Comparison of ENCODE assay signal across 7 cellular contexts in the genomic region with DNA sequence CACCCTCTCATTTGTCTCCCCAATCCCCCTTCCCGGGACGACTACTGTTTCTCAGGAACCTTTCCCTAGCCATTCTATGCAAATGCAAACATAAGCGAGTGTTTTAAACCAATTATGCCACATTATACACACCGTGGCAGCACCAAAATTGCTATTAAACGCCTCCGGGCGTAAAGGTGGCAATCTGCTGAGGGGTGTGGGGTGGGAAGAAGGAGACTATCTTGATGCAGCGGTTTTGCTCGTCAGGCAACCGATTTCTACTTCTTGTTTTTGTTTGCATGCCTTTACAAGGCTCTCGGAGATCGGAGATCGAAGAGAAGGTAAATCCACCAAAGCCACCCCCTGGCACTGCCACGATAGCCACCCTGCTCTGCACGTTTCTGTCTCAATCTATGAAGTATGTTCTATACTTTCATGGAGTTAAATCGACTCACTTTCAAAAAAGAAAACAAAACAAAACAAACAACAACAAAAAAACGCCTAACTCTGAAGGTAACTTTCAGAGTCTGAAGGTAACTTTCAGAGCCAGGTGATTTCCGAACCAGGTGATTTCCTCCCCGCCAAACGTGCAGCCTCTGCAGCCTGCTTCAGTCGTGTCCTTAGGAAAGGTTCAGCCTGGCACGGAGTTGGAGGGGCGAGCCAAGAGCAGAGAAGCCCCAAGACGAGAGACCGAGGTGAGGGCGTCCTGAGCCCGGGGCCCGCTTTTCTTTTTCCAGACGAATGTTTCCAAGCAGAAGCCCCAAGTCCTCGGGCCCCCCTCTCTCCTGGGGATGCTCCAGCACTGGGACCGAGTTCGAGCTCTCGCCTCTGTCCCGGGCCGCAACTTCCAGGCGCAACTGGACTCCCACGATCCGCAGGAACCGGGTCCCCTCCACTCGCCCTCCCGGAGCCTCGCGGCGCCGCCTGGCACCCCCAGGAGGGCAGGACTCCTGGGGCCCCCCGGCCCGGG. TPM values are rescaled to one million over a fixed set of nuclear protein-coding genes. Genes with fewer than 3 reads are reported as not detected.
DNase-seq lines count a peak whose midpoint lies in the region; ATAC-seq, FAIRE-seq and TF ChIP-seq lines count a peak whose summit lies in the region.

No MANE protein-coding gene starts in this region.

- peak; percentile 38 for FAIRE-seq in GM18507 (lab: Jason Lieb, UNC)

- peak overlapping the region; percentile 97 for H2AFZ ChIP-seq in mammary epithelial cell (ENCODE audit: low read depth, low read length)

- H3K4me1 ChIP-seq in mammary epithelial cell (ENCODE audit: insufficient read depth, low read length), result peaks cover 15% of the 10 kb centered on the region

- dilution Hi-C loops in mammary epithelial cell (cut with HindIII; ENCODE audit: low sequenced_read_pairs), result no loop called here

- H3K4me1 Mint-ChIP-seq in memory B cell (peaks cover 26% of the 10 kb centered on the region), type B pancreatic cell (ENCODE audit: unreplicated experiment) (peaks cover 20% of the 10 kb centered on the region)

- H3K79me2 ChIP-seq in mammary epithelial cell (ENCODE audit: insufficient read depth, low read length), result peaks cover 11% of the 10 kb centered on the region

- H3K4me3 Mint-ChIP-seq in memory B cell (peak overlapping the region; percentile 97), type B pancreatic cell (peak overlapping the region; percentile 95)

- H3K9me3 Mint-ChIP-seq in memory B cell, result no peaks in the 10 kb centered on the region
- no peaks in the 10 kb centered on the region for H3K9me3 Mint-ChIP-seq in type B pancreatic cell

- H3K4me3 ChIP-seq in mammary epithelial cell (replicated peaks in 1 of 3; ENCODE audit: insufficient read depth in 1 of 3, low read depth in 2 of 3, low read length in 3 of 3), result peak overlapping the region; percentile 47 to 82 (median 74)

- peak overlapping the region; percentile 87 for H3K4me2 ChIP-seq in mammary epithelial cell (ENCODE audit: insufficient read depth, low read depth, low read length)

- no peak for TF ChIP-seq CTCF in mammary epithelial cell (conservative IDR thresholded peaks at IDR 0.05 in 1 of 2, IDR thresholded peaks at IDR 0.05 in 1 of 2; ENCODE audit: extremely low read depth in 1 of 2, insufficient read depth in 1 of 2, low read depth in 1 of 2, low read length in 2 of 2)
- TF ChIP-seq CTCF in type B pancreatic cell (conservative IDR thresholded peaks at IDR 0.05), result no peak

- in situ Hi-C loops in mammary epithelial cell (cut with MboI; ENCODE audit: low sequenced_read_pairs in 2 of 2), result no loop called here

- H3K36me3 ChIP-seq in mammary epithelial cell (ENCODE audit: insufficient read depth, low read length), result no peaks in the 10 kb centered on the region

- H3K36me3 Mint-ChIP-seq in memory B cell (no peaks in the 10 kb centered on the region), type B pancreatic cell (peaks cover 5% of the 10 kb centered on the region)

- BruUV-seq in mammary epithelial cell (replicated peaks; lab: Mats Ljungman, UMichigan), result no TSS peak

- H3K27ac ChIP-seq in mammary epithelial cell (ENCODE audit: insufficient read depth, low read depth, low read length), result peak overlapping the region; percentile 43

- H3K27me3 ChIP-seq in mammary epithelial cell (ENCODE audit: insufficient read depth, low read length), result no peaks in the 10 kb centered on the region

- intact Hi-C loops in mammary epithelial cell (cut with micrococcal nuclease), result loop anchor here (1.0 to 2.0 kb wide), 3 partner anchors 28 to 46 kb away; a partner anchor contains a TSS

- 0% methylated on average over 26 of the region's 47 CpGs for WGBS in mammary epithelial cell (ENCODE audit: low coverage, missing lambda C conversion rate)

- no peaks in the 10 kb centered on the region for H4K20me1 ChIP-seq in mammary epithelial cell (ENCODE audit: insufficient read depth, low read length)

- peak; percentile 4 for ATAC-seq in HG02678 (IDR thresholded peaks at IDR 0.05; ENCODE audit: unreplicated experiment)
- peak; percentile 56 for ATAC-seq in memory B cell (ENCODE audit: low read depth)

- peak overlapping the region; percentile 57 for H3K9ac ChIP-seq in mammary epithelial cell (ENCODE audit: insufficient read depth, low read length)

- H3K27ac Mint-ChIP-seq in memory B cell (peak overlapping the region; percentile 96), type B pancreatic cell (peak overlapping the region; percentile 81)

- CTCF ChIA-PET in mammary epithelial cell (lab: Charles Lee; ENCODE audit: low non-redundant PET), result no interaction called here

- no peaks in the 10 kb centered on the region for H3K9me3 ChIP-seq in mammary epithelial cell (replicated peaks; ENCODE audit: insufficient read depth, low read length)

- H3K27me3 Mint-ChIP-seq in memory B cell, result no peaks in the 10 kb centered on the region
- H3K27me3 Mint-ChIP-seq in type B pancreatic cell, result peaks cover 12% of the 10 kb centered on the region

- DNase-seq in GM18507 (ENCODE audit: extremely low spot score, insufficient read length, low read depth) (no peak), RPMI8226 (peak; percentile 4), mammary epithelial cell (peak; percentile 44), memory B cell (ENCODE audit: low spot score in 2 of 2) (peak; percentile 26), type B pancreatic cell (ENCODE audit: extremely low spot score, unreplicated experiment) (peak; percentile 70), NCI-H128 (lab: John Stamatoyannopoulos, UW; ENCODE audit: unreplicated experiment) (no peak)

RNA-seq across cellular contexts. Expression of a gene that starts 45.8 kb away (rescaled TPM):
- total RNA-seq in mammary epithelial cell (10 to 100 TPM in 1 of 2 donors, 1 to 10 TPM in 1; 4.8 to 49.3 TPM), type B pancreatic cell (ENCODE audit: low replicate concordance) (24.4 and 70.1 TPM in 2 replicates)
- polyA plus RNA-seq in mammary epithelial cell, result 38.7 TPM
- 9.9 TPM for polyA minus RNA-seq in mammary epithelial cell

Comparison
In these comparisons a context has a peak if more than half of its experiments do, and no peak if none do; other contexts are left out.
1. DNase-seq: peak in RPMI8226 (single experiment), mammary epithelial cell (single experiment), memory B cell (2 of 2) and type B pancreatic cell (single experiment); none in GM18507 (single experiment) and NCI-H128 (single experiment).